ENCODE assay signal across 1 cellular context in genomic region chr12:50083301-50083700, GRCh38.
TF ChIP-seq lines count a peak whose summit lies in the region.

No MANE protein-coding gene starts in this region.

TF ChIP-seq in GM12878, 131 proteins besides CTCF, POLR2A, EP300 and RAD21:
- TF ChIP-seq POLR2AphosphoS2 (IDR thresholded peaks at IDR 0.05; ENCODE audit: low read depth, low read length) (no peak), CREM (IDR thresholded peaks at IDR 0.05; ENCODE audit: low read depth) (no peak), HDGF (IDR thresholded peaks at IDR 0.05) (no peak), ESRRA (IDR thresholded peaks at IDR 0.05; ENCODE audit: low read length) (no peak), YY1 (IDR thresholded peaks at IDR 0.05; ENCODE audit: low read depth, low read length) (no peak), NR2C2 (IDR thresholded peaks at IDR 0.05; ENCODE audit: borderline replicate concordance, control insufficient read depth, insufficient read length, low read depth) (no peak), POU2F2 (IDR thresholded peaks at IDR 0.05; ENCODE audit: borderline replicate concordance, low read depth, low read length) (no peak), ZNF622 (IDR thresholded peaks at IDR 0.05) (no peak), ASH2L (IDR thresholded peaks at IDR 0.05; ENCODE audit: borderline replicate concordance, low read depth) (no peak), MTA2 (IDR thresholded peaks at IDR 0.05; ENCODE audit: low read depth) (no peak), FOXM1 (IDR thresholded peaks at IDR 0.05; ENCODE audit: low read depth, low read length) (no peak), KDM1A (IDR thresholded peaks at IDR 0.05; ENCODE audit: borderline replicate concordance) (no peak), STAT1 (conservative IDR thresholded peaks at IDR 0.05) (no peak)
- TF ChIP-seq, protein P1, sequence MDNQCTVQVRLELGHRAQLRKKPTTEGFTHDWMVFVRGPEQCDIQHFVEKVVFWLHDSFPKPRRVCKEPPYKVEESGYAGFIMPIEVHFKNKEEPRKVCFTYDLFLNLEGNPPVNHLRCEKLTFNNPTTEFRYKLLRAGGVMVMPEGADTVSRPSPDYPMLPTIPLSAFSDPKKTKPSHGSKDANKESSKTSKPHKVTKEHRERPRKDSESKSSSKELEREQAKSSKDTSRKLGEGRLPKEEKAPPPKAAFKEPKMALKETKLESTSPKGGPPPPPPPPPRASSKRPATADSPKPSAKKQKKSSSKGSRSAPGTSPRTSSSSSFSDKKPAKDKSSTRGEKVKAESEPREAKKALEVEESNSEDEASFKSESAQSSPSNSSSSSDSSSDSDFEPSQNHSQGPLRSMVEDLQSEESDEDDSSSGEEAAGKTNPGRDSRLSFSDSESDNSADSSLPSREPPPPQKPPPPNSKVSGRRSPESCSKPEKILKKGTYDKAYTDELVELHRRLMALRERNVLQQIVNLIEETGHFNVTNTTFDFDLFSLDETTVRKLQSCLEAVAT (IDR thresholded peaks at IDR 0.05) = no peak
- TF ChIP-seq, protein P2, sequence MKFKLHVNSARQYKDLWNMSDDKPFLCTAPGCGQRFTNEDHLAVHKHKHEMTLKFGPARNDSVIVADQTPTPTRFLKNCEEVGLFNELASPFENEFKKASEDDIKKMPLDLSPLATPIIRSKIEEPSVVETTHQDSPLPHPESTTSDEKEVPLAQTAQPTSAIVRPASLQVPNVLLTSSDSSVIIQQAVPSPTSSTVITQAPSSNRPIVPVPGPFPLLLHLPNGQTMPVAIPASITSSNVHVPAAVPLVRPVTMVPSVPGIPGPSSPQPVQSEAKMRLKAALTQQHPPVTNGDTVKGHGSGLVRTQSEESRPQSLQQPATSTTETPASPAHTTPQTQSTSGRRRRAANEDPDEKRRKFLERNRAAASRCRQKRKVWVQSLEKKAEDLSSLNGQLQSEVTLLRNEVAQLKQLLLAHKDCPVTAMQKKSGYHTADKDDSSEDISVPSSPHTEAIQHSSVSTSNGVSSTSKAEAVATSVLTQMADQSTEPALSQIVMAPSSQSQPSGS (IDR thresholded peaks at IDR 0.05; ENCODE audit: low read length) = no peak
- TF ChIP-seq, protein P3, sequence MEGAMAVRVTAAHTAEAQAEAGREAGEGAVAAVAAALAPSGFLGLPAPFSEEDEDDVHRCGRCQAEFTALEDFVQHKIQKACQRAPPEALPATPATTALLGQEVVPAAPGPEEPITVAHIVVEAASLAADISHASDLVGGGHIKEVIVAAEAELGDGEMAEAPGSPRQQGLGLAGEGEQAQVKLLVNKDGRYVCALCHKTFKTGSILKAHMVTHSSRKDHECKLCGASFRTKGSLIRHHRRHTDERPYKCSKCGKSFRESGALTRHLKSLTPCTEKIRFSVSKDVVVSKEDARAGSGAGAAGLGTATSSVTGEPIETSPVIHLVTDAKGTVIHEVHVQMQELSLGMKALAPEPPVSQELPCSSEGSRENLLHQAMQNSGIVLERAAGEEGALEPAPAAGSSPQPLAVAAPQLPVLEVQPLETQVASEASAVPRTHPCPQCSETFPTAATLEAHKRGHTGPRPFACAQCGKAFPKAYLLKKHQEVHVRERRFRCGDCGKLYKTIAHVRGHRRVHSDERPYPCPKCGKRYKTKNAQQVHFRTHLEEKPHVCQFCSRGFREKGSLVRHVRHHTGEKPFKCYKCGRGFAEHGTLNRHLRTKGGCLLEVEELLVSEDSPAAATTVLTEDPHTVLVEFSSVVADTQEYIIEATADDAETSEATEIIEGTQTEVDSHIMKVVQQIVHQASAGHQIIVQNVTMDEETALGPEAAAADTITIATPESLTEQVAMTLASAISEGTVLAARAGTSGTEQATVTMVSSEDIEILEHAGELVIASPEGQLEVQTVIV (IDR thresholded peaks at IDR 0.05; ENCODE audit: borderline replicate concordance, partially characterized antibody) = no peak
